ENCODE assay signal across 29 cellular contexts in the genomic region with DNA sequence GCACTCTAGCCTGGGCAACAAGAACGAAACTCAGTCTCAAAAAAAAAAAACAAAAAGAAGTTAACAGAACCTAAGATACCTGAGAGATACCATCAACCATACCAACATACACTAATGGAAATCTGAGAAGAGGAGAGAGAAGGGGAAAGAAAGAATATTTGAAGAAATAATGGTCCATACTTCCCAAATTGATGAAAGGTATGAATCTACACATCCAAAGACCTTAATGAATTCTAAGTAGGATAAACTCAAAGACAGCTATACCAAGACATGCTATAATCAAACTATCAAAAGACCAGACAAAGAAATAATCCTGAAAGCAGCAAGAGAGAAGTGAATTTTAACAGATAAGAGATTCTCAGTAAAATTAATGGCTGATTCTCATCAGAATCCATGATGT.
"Had no signal": no experiment of that assay in that cellular context is flagged by ENCODE, and none has a peak within 500 bp of the region (broad histone marks: within the 10 kb centered on the region; RNA-seq: fewer than 3 reads in every experiment).

No MANE protein-coding gene starts in this region.

- H3K36me3 Mint-ChIP-seq: stimulated activated effector memory CD8-positive, alpha-beta T cell treated with anti-CD3 and anti-CD28 coated beads, Interleukin-12 subunit alpha, Interleukin-12 subunit beta, amount 100 ng/mL, for 72 hours; stimulated activated memory B cell treated with anti-CD40 and anti-IgM and Interleukin-4, amounts not matched to agents 10 μg/mL and 1 μg/mL and 100 μg/mL, for 72 hours; type B pancreatic cell had no signal

- ATAC-seq: stimulated activated effector memory CD8-positive, alpha-beta T cell treated with anti-CD3 and anti-CD28 coated beads, Interleukin-12 subunit alpha, Interleukin-12 subunit beta, amount 100 ng/mL, for 72 hours; stimulated activated memory B cell treated with anti-CD40 and anti-IgM and Interleukin-4, amounts not matched to agents 10 μg/mL and 1 μg/mL and 100 μg/mL, for 72 hours; stimulated activated naive B cell treated with anti-CD40 and anti-IgM and Interleukin-4, amounts not matched to agents 10 μg/mL and 1 μg/mL and 100 μg/mL, for 72 hours; stimulated activated naive CD8-positive, alpha-beta T cell treated with anti-CD3 and anti-CD28 coated beads, Interleukin-15, amount 100 ng/mL, for 72 hours; stimulated activated naive CD8-positive, alpha-beta T cell treated with anti-CD3 and anti-CD28 coated beads, Interleukin-15, Interleukin-2, amounts not matched to agents 100 U/mL and 50 U/mL, for 24 hours; upper lobe of right lung had no signal

- H3K27ac Mint-ChIP-seq: stimulated activated effector memory CD8-positive, alpha-beta T cell treated with anti-CD3 and anti-CD28 coated beads, Interleukin-12 subunit alpha, Interleukin-12 subunit beta, amount 100 ng/mL, for 72 hours; stimulated activated memory B cell treated with anti-CD40 and anti-IgM and Interleukin-4, amounts not matched to agents 10 μg/mL and 1 μg/mL and 100 μg/mL, for 72 hours; stimulated activated naive B cell treated with anti-CD40 and anti-IgM and Interleukin-4, amounts not matched to agents 10 μg/mL and 1 μg/mL and 100 μg/mL, for 72 hours; stimulated activated naive CD8-positive, alpha-beta T cell treated with anti-CD3 and anti-CD28 coated beads, Interleukin-15, amount 100 ng/mL, for 72 hours; stimulated activated naive CD8-positive, alpha-beta T cell treated with anti-CD3 and anti-CD28 coated beads, Interleukin-15, Interleukin-2, amounts not matched to agents 100 ng/mL and 50 ng/mL, for 24 hours; type B pancreatic cell had no signal

- H3K9me3 ChIP-seq: testis, thyroid gland, upper lobe of right lung had no signal

- DNase-seq: stimulated activated CD4-positive, alpha-beta T cell treated with anti-CD3 and anti-CD28 coated beads, Interleukin-2, amount 100 ng/mL, for 48 hours; stimulated activated CD4-positive, alpha-beta T cell treated with anti-CD3 and anti-CD28 coated beads, Interleukin-4, amount 100 ng/mL, for 1 hour; stimulated activated CD4-positive, alpha-beta T cell treated with anti-CD3 and anti-CD28 coated beads, Interleukin-4, amount 100 ng/mL, for 24 hours; stimulated activated CD4-positive, alpha-beta T cell treated with anti-CD3 and anti-CD28 coated beads, Interleukin-4, amount 100 ng/mL, for 4 hours; stimulated activated CD8-positive, alpha-beta memory T cell treated with anti-CD3 and anti-CD28 coated beads, Interleukin-4, amount 100 ng/mL, for 48 hours; stimulated activated naive B cell treated with anti-CD40 and anti-IgM and Interleukin-4, amounts not matched to agents 10 μg/mL and 1 μg/mL and 100 μg/mL, for 72 hours; stimulated activated naive CD4-positive, alpha-beta T cell; stimulated activated naive CD4-positive, alpha-beta T cell treated with Interleukin-2 at 50 U/mL for 16 hours; stimulated activated naive CD8-positive, alpha-beta T cell treated with anti-CD3 and anti-CD28 coated beads, Interleukin-15, amount 100 ng/mL, for 72 hours; stimulated activated naive CD8-positive, alpha-beta T cell treated with anti-CD3 and anti-CD28 coated beads, Interleukin-15, Interleukin-2, amounts not matched to agents 100 U/mL and 50 U/mL, for 24 hours; stomach; substantia nigra; testis; thyroid gland; tibial artery; transverse colon; trophoblast cell; upper lobe of left lung; upper lobe of right lung; uterus had no signal

- H3K4me3 ChIP-seq: stomach, suprapubic skin, testis, thoracic aorta, thyroid gland, tibial artery, tibial nerve, transverse colon, upper lobe of left lung, upper lobe of right lung, uterus, vagina had no signal

- H3K4me1 Mint-ChIP-seq: stimulated activated effector memory CD8-positive, alpha-beta T cell treated with anti-CD3 and anti-CD28 coated beads, Interleukin-12 subunit alpha, Interleukin-12 subunit beta, amount 100 ng/mL, for 72 hours; stimulated activated memory B cell treated with anti-CD40 and anti-IgM and Interleukin-4, amounts not matched to agents 10 μg/mL and 1 μg/mL and 100 μg/mL, for 72 hours; stimulated activated naive B cell treated with anti-CD40 and anti-IgM and Interleukin-4, amounts not matched to agents 10 μg/mL and 1 μg/mL and 100 μg/mL, for 72 hours; stimulated activated naive CD8-positive, alpha-beta T cell treated with anti-CD3 and anti-CD28 coated beads, Interleukin-15, amount 100 ng/mL, for 72 hours had no signal

- H3K4me3 Mint-ChIP-seq: stimulated activated effector memory CD8-positive, alpha-beta T cell treated with anti-CD3 and anti-CD28 coated beads, Interleukin-12 subunit alpha, Interleukin-12 subunit beta, amount 100 ng/mL, for 72 hours; stimulated activated memory B cell treated with anti-CD40 and anti-IgM and Interleukin-4, amounts not matched to agents 10 μg/mL and 1 μg/mL and 100 μg/mL, for 72 hours; stimulated activated naive B cell treated with anti-CD40 and anti-IgM and Interleukin-4, amounts not matched to agents 10 μg/mL and 1 μg/mL and 100 μg/mL, for 72 hours; stimulated activated naive CD8-positive, alpha-beta T cell treated with anti-CD3 and anti-CD28 coated beads, Interleukin-15, amount 100 ng/mL, for 72 hours; stimulated activated naive CD8-positive, alpha-beta T cell treated with anti-CD3 and anti-CD28 coated beads, Interleukin-15, Interleukin-2, amounts not matched to agents 100 ng/mL and 50 ng/mL, for 24 hours; type B pancreatic cell had no signal

- H3K27ac ChIP-seq: stomach, suprapubic skin, testis, thoracic aorta, thyroid gland, tibial artery, tibial nerve, transverse colon, upper lobe of left lung, upper lobe of right lung, uterus, vagina had no signal

- H3K4me1 ChIP-seq: stomach, suprapubic skin, testis, thyroid gland, tibial artery, tibial nerve, upper lobe of left lung, upper lobe of right lung, uterus, vagina had no signal

- H3K27me3 Mint-ChIP-seq: stimulated activated memory B cell treated with anti-CD40 and anti-IgM and Interleukin-4, amounts not matched to agents 10 μg/mL and 1 μg/mL and 100 μg/mL, for 72 hours; stimulated activated naive CD8-positive, alpha-beta T cell treated with anti-CD3 and anti-CD28 coated beads, Interleukin-15, amount 100 ng/mL, for 72 hours; stimulated activated naive CD8-positive, alpha-beta T cell treated with anti-CD3 and anti-CD28 coated beads, Interleukin-15, Interleukin-2, amounts not matched to agents 100 ng/mL and 50 ng/mL, for 24 hours; type B pancreatic cell had no signal

- H3K36me3 ChIP-seq: stomach, suprapubic skin, thoracic aorta, thyroid gland, tibial artery, tibial nerve, transverse colon, upper lobe of left lung, upper lobe of right lung, uterus, vagina had no signal

- H3K27me3 ChIP-seq: stomach, suprapubic skin, testis, thyroid gland, tibial artery, tibial nerve, transverse colon, upper lobe of left lung, upper lobe of right lung, uterus, vagina had no signal

- FAIRE-seq: urothelium cell line had no signal
